Comparison of ENCODE assay signal across 2 cellular contexts in genomic region chr14:88681755-88682494, GRCh38.
TF ChIP-seq lines count a peak whose summit lies in the region.

No MANE protein-coding gene starts in this region.

TF ChIP-seq in HepG2, 621 proteins besides CTCF, POLR2A, EP300 and RAD21 (continued from another document):
- TF ChIP-seq ZNF446 (CRISPR knock-in tag; IDR thresholded peaks at IDR 0.05) (no peak), ATF5 (CRISPR knock-in tag; IDR thresholded peaks at IDR 0.05; ENCODE audit: low read depth) (no peak), FOXA1 (IDR thresholded peaks at IDR 0.05) (no peak), FOXA1 (CRISPR knock-in tag; IDR thresholded peaks at IDR 0.05) (no peak), MTF1 (CRISPR knock-in tag; IDR thresholded peaks at IDR 0.05) (no peak), ATF3 (CRISPR knock-in tag; IDR thresholded peaks at IDR 0.05) (no peak), ZSCAN20 (CRISPR knock-in tag; IDR thresholded peaks at IDR 0.05; ENCODE audit: borderline replicate concordance) (no peak), THAP8 (CRISPR knock-in tag; IDR thresholded peaks at IDR 0.05; ENCODE audit: borderline replicate concordance) (no peak), ZNF510 (CRISPR knock-in tag; IDR thresholded peaks at IDR 0.05; ENCODE audit: low read depth) (no peak), ZNF567 (CRISPR knock-in tag; IDR thresholded peaks at IDR 0.05; ENCODE audit: borderline replicate concordance) (no peak), HNF1A (IDR thresholded peaks at IDR 0.05; ENCODE audit: low read depth) (no peak), HNF1A (CRISPR knock-in tag; IDR thresholded peaks at IDR 0.05; ENCODE audit: borderline replicate concordance) (no peak), FOSL2 (CRISPR knock-in tag; IDR thresholded peaks at IDR 0.05) (no peak), GMEB1 (CRISPR knock-in tag; IDR thresholded peaks at IDR 0.05; ENCODE audit: borderline replicate concordance) (no peak), MIXL1 (CRISPR knock-in tag; IDR thresholded peaks at IDR 0.05) (no peak), ZNF264 (CRISPR knock-in tag; IDR thresholded peaks at IDR 0.05) (no peak)

TF ChIP-seq in WTC11, 78 proteins besides CTCF, POLR2A, EP300 and RAD21 (continued from another document):
- TF ChIP-seq E2F4 (CRISPR knock-in tag; IDR thresholded peaks at IDR 0.05; ENCODE audit: borderline replicate concordance, low read depth) (no peak), ZBTB43 (CRISPR knock-in tag; IDR thresholded peaks at IDR 0.05) (no peak), AR (CRISPR knock-in tag; IDR thresholded peaks at IDR 0.05) (no peak), STAT6 (CRISPR knock-in tag; conservative IDR thresholded peaks at IDR 0.05; ENCODE audit: low read depth) (no peak), E2F1 (CRISPR knock-in tag; IDR thresholded peaks at IDR 0.05) (no peak), SMAD3 (CRISPR knock-in tag; IDR thresholded peaks at IDR 0.05; ENCODE audit: borderline replicate concordance) (no peak)
TF ChIP-seq in WTC11: peak in this region for 0.
